ENCODE assay signal across 2 cellular contexts in genomic region chr14:75456069-75457023, GRCh38.
A peak's percentile ranks its signal among the peaks of the same experiment; 100 is the strongest.
TF ChIP-seq lines count a peak whose summit lies in the region.

No MANE protein-coding gene starts in this region.

TF ChIP-seq in WTC11, 78 proteins besides CTCF, POLR2A, EP300 and RAD21:
- TF ChIP-seq, protein P1, sequence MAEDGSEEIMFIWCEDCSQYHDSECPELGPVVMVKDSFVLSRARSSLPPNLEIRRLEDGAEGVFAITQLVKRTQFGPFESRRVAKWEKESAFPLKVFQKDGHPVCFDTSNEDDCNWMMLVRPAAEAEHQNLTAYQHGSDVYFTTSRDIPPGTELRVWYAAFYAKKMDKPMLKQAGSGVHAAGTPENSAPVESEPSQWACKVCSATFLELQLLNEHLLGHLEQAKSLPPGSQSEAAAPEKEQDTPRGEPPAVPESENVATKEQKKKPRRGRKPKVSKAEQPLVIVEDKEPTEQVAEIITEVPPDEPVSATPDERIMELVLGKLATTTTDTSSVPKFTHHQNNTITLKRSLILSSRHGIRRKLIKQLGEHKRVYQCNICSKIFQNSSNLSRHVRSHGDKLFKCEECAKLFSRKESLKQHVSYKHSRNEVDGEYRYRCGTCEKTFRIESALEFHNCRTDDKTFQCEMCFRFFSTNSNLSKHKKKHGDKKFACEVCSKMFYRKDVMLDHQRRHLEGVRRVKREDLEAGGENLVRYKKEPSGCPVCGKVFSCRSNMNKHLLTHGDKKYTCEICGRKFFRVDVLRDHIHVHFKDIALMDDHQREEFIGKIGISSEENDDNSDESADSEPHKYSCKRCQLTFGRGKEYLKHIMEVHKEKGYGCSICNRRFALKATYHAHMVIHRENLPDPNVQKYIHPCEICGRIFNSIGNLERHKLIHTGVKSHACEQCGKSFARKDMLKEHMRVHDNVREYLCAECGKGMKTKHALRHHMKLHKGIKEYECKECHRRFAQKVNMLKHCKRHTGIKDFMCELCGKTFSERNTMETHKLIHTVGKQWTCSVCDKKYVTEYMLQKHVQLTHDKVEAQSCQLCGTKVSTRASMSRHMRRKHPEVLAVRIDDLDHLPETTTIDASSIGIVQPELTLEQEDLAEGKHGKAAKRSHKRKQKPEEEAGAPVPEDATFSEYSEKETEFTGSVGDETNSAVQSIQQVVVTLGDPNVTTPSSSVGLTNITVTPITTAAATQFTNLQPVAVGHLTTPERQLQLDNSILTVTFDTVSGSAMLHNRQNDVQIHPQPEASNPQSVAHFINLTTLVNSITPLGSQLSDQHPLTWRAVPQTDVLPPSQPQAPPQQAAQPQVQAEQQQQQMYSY (CRISPR knock-in tag; IDR thresholded peaks at IDR 0.05), result peak; percentile 53; the same call in 1 of the 2 replicates
- no peak for TF ChIP-seq FOXK1 (CRISPR knock-in tag; IDR thresholded peaks at IDR 0.05)

TF ChIP-seq in SK-N-SH treated with all-trans-retinoic acid at 6 μM for 48 hours, 23 proteins besides CTCF, POLR2A, EP300 and RAD21 (continued from another document):
- TF ChIP-seq CSRNP3 (CRISPR knock-in tag; IDR thresholded peaks at IDR 0.05) (no peak), ZFP30 (CRISPR knock-in tag; IDR thresholded peaks at IDR 0.05) (no peak)
TF ChIP-seq in SK-N-SH treated with all-trans-retinoic acid at 6 μM for 48 hours: peak in this region for 0.
